In the genomic region with DNA sequence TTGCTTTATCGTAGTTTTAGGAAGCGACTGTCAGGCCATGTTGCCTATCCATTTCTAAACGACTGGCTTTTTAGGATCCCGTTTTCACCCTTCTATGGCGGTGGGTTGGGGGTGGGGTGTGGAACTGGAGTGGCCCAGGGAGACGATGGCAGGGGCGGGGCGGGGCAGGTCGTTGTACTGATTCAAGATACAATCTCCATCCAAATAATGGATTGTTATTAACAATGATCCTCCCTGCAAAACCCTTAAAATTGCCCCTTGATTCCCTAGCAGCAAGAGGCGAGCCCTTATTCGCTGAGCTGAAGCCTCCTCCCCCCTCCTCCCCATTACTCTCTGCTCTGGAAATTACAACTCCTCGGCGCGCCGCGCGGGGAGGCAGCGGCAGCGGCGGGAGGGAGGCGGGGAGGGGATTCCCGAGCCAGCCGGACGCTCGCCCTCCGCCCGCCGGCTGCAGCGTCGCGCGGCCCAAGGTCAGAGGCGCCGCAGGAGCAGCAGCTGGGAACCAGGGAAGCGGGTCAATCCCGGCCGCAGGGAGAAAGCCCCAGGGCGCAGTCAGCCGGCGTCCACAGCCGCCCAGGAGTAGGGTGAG, we compare ENCODE assay signal across 8 cellular contexts. TPM values are rescaled to one million over a fixed set of nuclear protein-coding genes. Genes with fewer than 3 reads are reported as not detected.
DNase-seq lines count a peak whose midpoint lies in the region; ATAC-seq, FAIRE-seq and TF ChIP-seq lines count a peak whose summit lies in the region.

A gene (plus strand): TSS at position 348 of the 589 bp plus-strand sequence. CDS start 912 bp downstream, outside the sequence.

- peaks cover 9% of the 10 kb centered on the region for H3K27me3 ChIP-seq in lung (ENCODE audit: control insufficient read depth, insufficient read depth)
- peaks cover 19% of the 10 kb centered on the region for H3K27me3 ChIP-seq in vagina
- H3K27me3 ChIP-seq in small intestine (ENCODE audit: control insufficient read depth in 2 of 2, insufficient read depth in 2 of 2, low read length in 2 of 2) = peaks cover 17 to 35% of the 10 kb centered on the region in 2 donors

- 2 to 4% methylated on average over 34 to 41 of the region's 41 CpGs for WGBS in lung, 2 donors
- WGBS in small intestine, 3 donors = 2 to 3% (median 2%) methylated on average over 32 to 41 of the region's 41 CpGs

- no peak within 1 kb of the TSS for H3K4me3 ChIP-seq in lung
- peak within 1 kb of the TSS; percentile 21 to 42 for H3K4me3 ChIP-seq in vagina
- H3K4me3 ChIP-seq in small intestine (ENCODE audit: low read depth in 1 of 2, low read length in 2 of 2) = peak within 1 kb of the TSS in 1 of 2 donors; percentile 0

- no peaks in the 10 kb centered on the region for H3K36me3 Mint-ChIP-seq in MCF 10A (ENCODE audit: insufficient read depth, unreplicated experiment)

- H3K4me1 Mint-ChIP-seq in MCF 10A (ENCODE audit: insufficient read depth, unreplicated experiment) = no peaks in the 10 kb centered on the region

- CTCF ChIA-PET in MCF 10A (lab: Yijun Ruan, JAX) = interaction anchor here (0.7 to 1.0 kb wide), 3 partner anchors 8 to 132 kb away, joined by 3 to 6 read pairs (median 4); no protein-coding TSS in a partner anchor

- TF ChIP-seq CTCF in MCF 10A (IDR thresholded peaks at IDR 0.05; ENCODE audit: unreplicated experiment) (no peak), lung (IDR thresholded peaks at IDR 0.05; ENCODE audit: control extremely low read depth, extremely low read depth) (no peak), vagina (IDR thresholded peaks at IDR 0.05) (no peak)

- DNase-seq in DMS53 (lab: John Stamatoyannopoulos, UW) (peak; percentile 83), NCI-H1694 (lab: John Stamatoyannopoulos, UW) (peak; percentile 65), MCF 10A (ENCODE audit: unreplicated experiment) (no peak), lung (ENCODE audit: low spot score) (no peak), vagina (ENCODE audit: extremely low spot score in 2 of 2) (no peak), small intestine (no peak), NCI-H187 treated with DMSO at 0.1 percent for 48 hours (lab: John Stamatoyannopoulos, UW) (no peak)

- no TSS peak for BruUV-seq in MCF 10A (replicated peaks; lab: Mats Ljungman, UMichigan)

- no peaks in the 10 kb centered on the region for H3K9me3 Mint-ChIP-seq in MCF 10A (ENCODE audit: unreplicated experiment)

- H3K4me1 ChIP-seq in lung (ENCODE audit: control insufficient read depth in 2 of 2, insufficient read depth in 2 of 2, low read length in 2 of 2) = peaks cover 8 to 29% of the 10 kb centered on the region in 2 donors
- peaks cover 29% of the 10 kb centered on the region for H3K4me1 ChIP-seq in vagina
- H3K4me1 ChIP-seq in small intestine (ENCODE audit: control insufficient read depth in 2 of 2, insufficient read depth in 1 of 2, low read depth in 1 of 2, low read length in 1 of 2) = peaks cover 0 to 4% of the 10 kb centered on the region in 2 donors

- H3K27ac ChIP-seq in lung (ENCODE audit: low read depth in 1 of 2, low read length in 1 of 2) = no peak within 1 kb of the TSS
- H3K27ac ChIP-seq in vagina = no peak within 1 kb of the TSS
- H3K27ac ChIP-seq in small intestine (ENCODE audit: low read depth in 1 of 2, low read length in 1 of 2) = no peak within 1 kb of the TSS

- peak within 1 kb of the TSS; percentile 52 for H3K4me3 Mint-ChIP-seq in MCF 10A (ENCODE audit: unreplicated experiment)

- ATAC-seq in lung (ENCODE audit: insufficient read depth, low FRiP score) (peak; percentile 4), GM21737 (IDR thresholded peaks at IDR 0.05; ENCODE audit: unreplicated experiment) (no peak)

- peaks cover 55% of the 10 kb centered on the region for H3K27me3 Mint-ChIP-seq in MCF 10A (ENCODE audit: insufficient read depth, unreplicated experiment)

- intact Hi-C loops in MCF 10A (cut with micrococcal nuclease) (no loop called here), vagina (cut with DNase I) (no loop called here)

- H3K27ac Mint-ChIP-seq in MCF 10A (ENCODE audit: low read depth, unreplicated experiment) = no peak within 1 kb of the TSS

- H3K36me3 ChIP-seq in lung (ENCODE audit: control insufficient read depth in 2 of 2, insufficient read depth in 2 of 2, low read length in 2 of 2) = no peaks in the 10 kb centered on the region
- H3K36me3 ChIP-seq in vagina = no peaks in the 10 kb centered on the region
- no peaks in the 10 kb centered on the region for H3K36me3 ChIP-seq in small intestine (ENCODE audit: control insufficient read depth in 2 of 2, insufficient read depth in 2 of 2, low read length in 2 of 2)

- FAIRE-seq in small intestine (lab: Jason Lieb, UNC) = no peak

- POLR2A ChIA-PET in MCF 10A (lab: Yijun Ruan, JAX) = interaction anchor here (0.7 to 1.6 kb wide), 2 partner anchors 10 to 28 kb away, joined by 3 to 8 read pairs; no protein-coding TSS in a partner anchor

- H3K9me3 ChIP-seq in lung (ENCODE audit: control insufficient read depth in 2 of 2, insufficient read depth in 1 of 2, low read length in 1 of 2) = peaks cover 0 to 8% of the 10 kb centered on the region in 2 donors
- no peaks in the 10 kb centered on the region for H3K9me3 ChIP-seq in vagina
- H3K9me3 ChIP-seq in small intestine (ENCODE audit: control insufficient read depth, low read depth) = no peaks in the 10 kb centered on the region

- no peak for TF ChIP-seq POLR2A in vagina (IDR thresholded peaks at IDR 0.05)

RNA-seq across cellular contexts. Expression of the gene that starts here (rescaled TPM):
- total RNA-seq in MCF 10A (2022) (not detected in 2 replicates), lung (under 1 TPM in 1 of 2 donors, not detected in 1; 0.09 TPM), vagina (not detected)
- polyA plus RNA-seq in lung (under 1 TPM in 1 of 2 donors, not detected in 1; under 0.01 TPM), small intestine (under 1 TPM in 2 of 3 donors, not detected in 1; under 0.01 to 0.39 TPM)

Comparison
In these comparisons a context has a peak if more than half of its experiments do, and no peak if none do; other contexts are left out.
1. Peak in ATAC-seq in lung; RNA of the gene not detected or under 1 TPM.
2. DNase-seq: peak in DMS53 (single experiment) and NCI-H1694 (single experiment); none in MCF 10A (single experiment), lung (single experiment), vagina (0 of 2), small intestine (single experiment) and NCI-H187 treated with DMSO at 0.1 percent for 48 hours (single experiment).